15 cellular contexts compared by ENCODE assay signal in genomic region chr11:12092714-12093113, GRCh38. TPM values are rescaled to one million over a fixed set of nuclear protein-coding genes. Genes with fewer than 3 reads are reported as not detected.
A peak's percentile ranks its signal among the peaks of the same experiment; 100 is the strongest.
DNase-seq lines count a peak whose midpoint lies in the region; ATAC-seq and TF ChIP-seq lines count a peak whose summit lies in the region.
"Had no signal": no experiment of that assay in that cellular context is flagged by ENCODE, and none has a peak within 500 bp of the region (broad histone marks: within the 10 kb centered on the region; RNA-seq: fewer than 3 reads in every experiment).

No MANE protein-coding gene starts in this region.

- H3K9me3 ChIP-seq in colonic mucosa = no peaks in the 10 kb centered on the region
- H3K9me3 ChIP-seq in gastrocnemius medialis = no peaks in the 10 kb centered on the region

- in situ Hi-C loops in gastrocnemius medialis (cut with MboI; ENCODE audit: low sequenced_read_pairs in 4 of 4) = no loop called here

- H3K4me1 ChIP-seq in colonic mucosa (peaks cover 6% of the 10 kb centered on the region), gastrocnemius medialis (peaks cover 0 to 13% of the 10 kb centered on the region in 2 donors)

- ATAC-seq in HG03095 (IDR thresholded peaks at IDR 0.05; ENCODE audit: unreplicated experiment) (no peak), HG02588 (IDR thresholded peaks at IDR 0.05; ENCODE audit: unreplicated experiment) (no peak), gastrocnemius medialis (no peak)
- ATAC-seq: activated CD8-positive, alpha-beta memory T cell treated with anti-CD3 and anti-CD28 coated beads, Interleukin-2, amount 10 ng/mL, durations not matched to agents 7 days and 5 days; stimulated activated effector memory CD8-positive, alpha-beta T cell treated with anti-CD3 and anti-CD28 coated beads, Interleukin-12 subunit alpha, Interleukin-12 subunit beta, amount 100 ng/mL, for 72 hours had no signal

- intact Hi-C loops in colonic mucosa (cut with DNase I) (no loop called here), gastrocnemius medialis (cut with DNase I; ENCODE audit: low total_unique reads) (no loop called here)

- no peak for TF ChIP-seq POLR2A in gastrocnemius medialis (IDR thresholded peaks at IDR 0.05)

- H3K36me3 ChIP-seq in colonic mucosa (no peaks in the 10 kb centered on the region), gastrocnemius medialis (no peaks in the 10 kb centered on the region)

- TF ChIP-seq CTCF in colonic mucosa (IDR thresholded peaks at IDR 0.05) (no peak), gastrocnemius medialis (IDR thresholded peaks at IDR 0.05 in 4 of 5, conservative IDR thresholded peaks at IDR 0.05 in 1 of 5) (no peak)

- H3K27ac ChIP-seq in colonic mucosa = peak overlapping the region; percentile 86
- H3K27ac ChIP-seq in gastrocnemius medialis = no peak overlapping the region

- peak; percentile 78 for DNase-seq in DMS79 (lab: John Stamatoyannopoulos, UW)
- peak; percentile 81 for DNase-seq in NCI-H1092 treated with DMSO at 0.1 percent for 48 hours (lab: John Stamatoyannopoulos, UW)
- no peak for DNase-seq in colonic mucosa
- DNase-seq in nucleus accumbens (lab: John Stamatoyannopoulos, UW) = peak in 37 of 56 donors; percentile 3 to 62 (median 26)
- no peak for DNase-seq in activated CD8-positive, alpha-beta memory T cell treated with anti-CD3 and anti-CD28 coated beads, Interleukin-2, amount 50 U/mL, for 4 hours
- DNase-seq in gastrocnemius medialis = no peak
- DNase-seq: activated CD8-positive, alpha-beta memory T cell treated with anti-CD3 and anti-CD28 coated beads, Interleukin-2, amount 10 ng/mL, durations not matched to agents 7 days and 5 days; activated naive CD8-positive, alpha-beta T cell treated with anti-CD3 and anti-CD28 coated beads for 36 hours; CD4-positive, alpha-beta T cell; NCI-H446 treated with DMSO at 0.1 percent for 48 hours; SHP77; stimulated activated CD4-positive, alpha-beta T cell treated with anti-CD3 and anti-CD28 coated beads, Interleukin-1b, Interleukin-23, amount 100 ng/mL, for 48 hours had no signal

- H3K27me3 ChIP-seq in colonic mucosa = no peaks in the 10 kb centered on the region
- H3K27me3 ChIP-seq in gastrocnemius medialis = peaks cover 0 to 4% (median 0%) of the 10 kb centered on the region in 3 donors

- H3K9ac ChIP-seq in colonic mucosa (ENCODE audit: low read depth in 2 of 2, low read length in 2 of 2) = peak overlapping the region in 1 of 2 donors; percentile 46

- H3K4me3 ChIP-seq in colonic mucosa (no peak overlapping the region), gastrocnemius medialis (no peak overlapping the region)

RNA-seq across cellular contexts. Expression of gene MICAL2, which starts 17.7 kb away (rescaled TPM):
- total RNA-seq in colonic mucosa (100 to 1,000 TPM; 194 TPM), gastrocnemius medialis (10 to 100 TPM; 24.7 to 53.7 (median 37.0) TPM)

Comparison
In these comparisons a context has a peak if more than half of its experiments do, and no peak if none do; other contexts are left out.
1. DNase-seq: peak in DMS79 (single experiment), NCI-H1092 treated with DMSO at 0.1 percent for 48 hours (single experiment) and nucleus accumbens (37 of 56); none in colonic mucosa (single experiment), activated CD8-positive, alpha-beta memory T cell treated with anti-CD3 and anti-CD28 coated beads, Interleukin-2, amount 50 U/mL, for 4 hours (single experiment) and gastrocnemius medialis (0 of 2).